14 cellular contexts compared by ENCODE assay signal in genomic region chr1:197184190-197184589, GRCh38. TPM values are rescaled to one million over a fixed set of nuclear protein-coding genes. Genes with fewer than 3 reads are reported as not detected.
"Had no signal": no experiment of that assay in that cellular context is flagged by ENCODE, and none has a peak within 500 bp of the region (broad histone marks: within the 10 kb centered on the region; RNA-seq: fewer than 3 reads in every experiment).

No MANE protein-coding gene starts in this region.

- H3K27me3 ChIP-seq: ascending aorta, breast epithelium, ovary, spleen, upper lobe of left lung had no signal

- H3K4me3 ChIP-seq: ascending aorta, breast epithelium, lung, ovary, spleen, upper lobe of left lung had no signal

- FAIRE-seq: islet of Langerhans had no signal

- H3K9me3 ChIP-seq: ascending aorta, breast epithelium, ovary, spleen, upper lobe of left lung had no signal

- H3K4me1 ChIP-seq: ascending aorta, breast epithelium had no signal

- H3K36me3 ChIP-seq: ovary had no signal

- DNase-seq: activated CD4-positive, alpha-beta T cell treated with anti-CD3 and anti-CD28 coated beads, Interleukin-2, amount 10 ng/mL, durations not matched to agents 7 days and 5 days; activated CD8-positive, alpha-beta memory T cell treated with anti-CD3 and anti-CD28 coated beads, Interleukin-2, amount 50 U/mL, for 48 hours; cerebellar nuclear complex; effector memory CD8-positive, alpha-beta T cell; naive thymus-derived CD4-positive, alpha-beta T cell; ovary; spleen; upper lobe of left lung had no signal

- ATAC-seq: effector memory CD8-positive, alpha-beta T cell; naive thymus-derived CD4-positive, alpha-beta T cell; sciatic nerve had no signal

- H3K27ac ChIP-seq: ascending aorta, breast epithelium, epithelial cell of prostate, ovary, spleen, upper lobe of left lung had no signal

RNA-seq across cellular contexts. Expression of gene ASPM, which starts 37.7 kb away (rescaled TPM):
- total RNA-seq: ascending aorta had no signal
